In genomic region chr16:75555213-75555706, GRCh38 we compare ENCODE assay signal across 1 cellular context.
A peak's percentile ranks its signal among the peaks of the same experiment; 100 is the strongest.
TF ChIP-seq lines count a peak whose summit lies in the region.

No MANE protein-coding gene starts in this region.

TF ChIP-seq in SK-N-SH, 30 proteins besides CTCF, POLR2A, EP300 and RAD21 (continued from another document):
- TF ChIP-seq USF1 (IDR thresholded peaks at IDR 0.05; ENCODE audit: borderline replicate concordance, low read depth) (no peak), RFX5 (IDR thresholded peaks at IDR 0.05; ENCODE audit: low read length) (no peak; the same call in 1 of the 2 replicates), YY1 (IDR thresholded peaks at IDR 0.05; ENCODE audit: low read depth) (peak; percentile 63; the same call in 1 of the 2 replicates), RCOR1 (IDR thresholded peaks at IDR 0.05; ENCODE audit: low read length) (0 out of 2 replicates have a peak, but pooled peaks have one; percentile 30)
